ENCODE assay signal across 9 cellular contexts in the genomic region with DNA sequence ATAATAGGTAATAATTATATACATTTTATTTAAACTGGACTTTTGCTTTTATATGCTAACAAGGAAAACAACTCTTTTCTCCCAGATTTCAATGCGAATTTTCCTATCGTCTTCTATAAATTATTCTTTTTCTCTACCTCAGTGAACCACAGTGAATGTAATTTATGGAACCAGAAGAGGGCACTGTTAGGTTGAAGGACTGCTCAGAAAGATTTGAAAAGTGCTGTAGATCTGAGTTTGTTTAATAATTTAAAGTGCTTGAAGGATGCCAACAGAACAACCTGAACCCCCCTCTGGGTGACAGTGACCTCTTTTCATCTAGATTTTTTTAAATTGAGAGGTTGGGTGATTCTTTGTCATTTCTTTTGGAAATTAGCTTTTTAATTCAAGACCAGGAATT. TPM values are rescaled to one million over a fixed set of nuclear protein-coding genes. Genes with fewer than 3 reads are reported as not detected.
DNase-seq lines count a peak whose midpoint lies in the region; ATAC-seq and TF ChIP-seq lines count a peak whose summit lies in the region.
"Had no signal": no experiment of that assay in that cellular context is flagged by ENCODE, and none has a peak within 500 bp of the region (broad histone marks: within the 10 kb centered on the region; RNA-seq: fewer than 3 reads in every experiment).

No MANE protein-coding gene starts in this region.

- in situ Hi-C loops in G401 (cut with HindIII; ENCODE audit: low sequenced_read_pairs): no loop called here

- H3K4me1 Mint-ChIP-seq in activated T-cell treated with anti-CD3 and anti-CD28 coated beads, Interleukin-2, amount 50 U/mL, for 72 hours (ENCODE audit: low read depth): no peaks in the 10 kb centered on the region
- H3K4me1 Mint-ChIP-seq in activated CD4-positive, alpha-beta memory T cell treated with anti-CD3 and anti-CD28 coated beads, Interleukin-2, amount 10 ng/mL, durations not matched to agents 7 days and 5 days: no peaks in the 10 kb centered on the region

- no peak overlapping the region for H3K4me3 Mint-ChIP-seq in activated T-cell treated with anti-CD3 and anti-CD28 coated beads, Interleukin-2, amount 50 U/mL, for 72 hours
- H3K4me3 Mint-ChIP-seq in activated CD4-positive, alpha-beta memory T cell treated with anti-CD3 and anti-CD28 coated beads, Interleukin-2, amount 10 ng/mL, durations not matched to agents 7 days and 5 days: no peak overlapping the region
- H3K4me3 Mint-ChIP-seq: memory B cell had no signal

- no peaks in the 10 kb centered on the region for H3K4me1 ChIP-seq in adrenal gland (replicated peaks in 1 of 2)

- TF ChIP-seq POLR2A in adrenal gland (IDR thresholded peaks at IDR 0.05) (no peak), GM18505 (IDR thresholded peaks at IDR 0.05; ENCODE audit: borderline replicate concordance, extremely low read depth, insufficient read depth, insufficient read length) (no peak)

- H3K36me3 ChIP-seq in adrenal gland (replicated peaks in 1 of 2): peaks cover 0 to 27% of the 10 kb centered on the region in 2 donors

- DNase-seq in G401 (ENCODE audit: low spot score): peak; percentile 13
- DNase-seq in NCI-H1105 treated with DMSO at 0.1 percent for 48 hours (lab: John Stamatoyannopoulos, UW): peak; percentile 42
- no peak for DNase-seq in adrenal gland
- peak; percentile 44 to 50 for DNase-seq in lung microvascular endothelial cell (ENCODE audit: low read depth in 2 of 2)
- DNase-seq in central memory CD4-positive, alpha-beta T cell: no peak
- DNase-seq in activated T-cell treated with anti-CD3 and anti-CD28 coated beads, Interleukin-2, amount 50 U/mL, for 72 hours: no peak
- no peak for DNase-seq in activated CD4-positive, alpha-beta memory T cell treated with anti-CD3 and anti-CD28 coated beads, Interleukin-2, amount 10 ng/mL, durations not matched to agents 7 days and 5 days

- 20 to 40% (median 34%) methylated on average over 2 of the region's 2 CpGs for WGBS in adrenal gland, 4 donors

- peak in 5 of 6 experiments; percentile 20 to 49 (median 36) for TF ChIP-seq CTCF in adrenal gland (IDR thresholded peaks at IDR 0.05)

- H3K9me3 ChIP-seq in adrenal gland (replicated peaks in 1 of 3): no peaks in the 10 kb centered on the region

- no peaks in the 10 kb centered on the region for H3K36me3 Mint-ChIP-seq in activated T-cell treated with anti-CD3 and anti-CD28 coated beads, Interleukin-2, amount 50 U/mL, for 72 hours (ENCODE audit: insufficient read depth in 2 of 2)
- no peaks in the 10 kb centered on the region for H3K36me3 Mint-ChIP-seq in activated CD4-positive, alpha-beta memory T cell treated with anti-CD3 and anti-CD28 coated beads, Interleukin-2, amount 10 ng/mL, durations not matched to agents 7 days and 5 days (ENCODE audit: low read depth)
- H3K36me3 Mint-ChIP-seq: memory B cell had no signal

- H3K27ac ChIP-seq in adrenal gland: no peak overlapping the region

- CTCF ChIA-PET in activated CD4-positive, alpha-beta memory T cell treated with anti-CD3 and anti-CD28 coated beads, Interleukin-2, amount 10 ng/mL, durations not matched to agents 7 days and 5 days (lab: Charles Lee): interaction anchor here (0.6 to 1.3 kb wide), 3 partner anchors 10 to 412 kb away, joined by 3 to 4 read pairs (median 3); no protein-coding TSS in a partner anchor

- H3K4me3 ChIP-seq in adrenal gland: no peak overlapping the region

- H3K27me3 Mint-ChIP-seq in activated T-cell treated with anti-CD3 and anti-CD28 coated beads, Interleukin-2, amount 50 U/mL, for 72 hours (ENCODE audit: low read depth): no peaks in the 10 kb centered on the region
- peaks cover 3% of the 10 kb centered on the region for H3K27me3 Mint-ChIP-seq in activated CD4-positive, alpha-beta memory T cell treated with anti-CD3 and anti-CD28 coated beads, Interleukin-2, amount 10 ng/mL, durations not matched to agents 7 days and 5 days

- ATAC-seq in GM18505 (IDR thresholded peaks at IDR 0.05; ENCODE audit: unreplicated experiment): no peak
- no peak for ATAC-seq in activated T-cell treated with anti-CD3 and anti-CD28 coated beads, Interleukin-2, amount 50 U/mL, for 72 hours (replicated peaks in 1 of 2)

- H3K9me3 Mint-ChIP-seq in activated T-cell treated with anti-CD3 and anti-CD28 coated beads, Interleukin-2, amount 50 U/mL, for 72 hours: no peaks in the 10 kb centered on the region
- H3K9me3 Mint-ChIP-seq in activated CD4-positive, alpha-beta memory T cell treated with anti-CD3 and anti-CD28 coated beads, Interleukin-2, amount 10 ng/mL, durations not matched to agents 7 days and 5 days: no peaks in the 10 kb centered on the region
- H3K9me3 Mint-ChIP-seq: memory B cell had no signal

- no peaks in the 10 kb centered on the region for H3K27me3 ChIP-seq in adrenal gland

- H3K27ac Mint-ChIP-seq in activated T-cell treated with anti-CD3 and anti-CD28 coated beads, Interleukin-2, amount 50 U/mL, for 72 hours: no peak overlapping the region
- no peak overlapping the region for H3K27ac Mint-ChIP-seq in activated CD4-positive, alpha-beta memory T cell treated with anti-CD3 and anti-CD28 coated beads, Interleukin-2, amount 10 ng/mL, durations not matched to agents 7 days and 5 days
- H3K27ac Mint-ChIP-seq: memory B cell had no signal

- POLR2A ChIA-PET in activated CD4-positive, alpha-beta memory T cell treated with anti-CD3 and anti-CD28 coated beads, Interleukin-2, amount 10 ng/mL, durations not matched to agents 7 days and 5 days (lab: Charles Lee): no interaction called here

- intact Hi-C loops in adrenal gland (cut with DNase I): loop anchor here (5.0 kb wide), 1 partner anchor 194 kb away; no protein-coding TSS in a partner anchor

RNA-seq across cellular contexts. Expression of a gene that starts 54.9 kb away (rescaled TPM):
- total RNA-seq in G401 (2014; rRNA removed; shearing (Covaris generic)): not detected in 2 replicates
- total RNA-seq in adrenal gland: 10 to 100 TPM in 1 of 8 donors, 1 to 10 TPM in 2, under 1 TPM in 2, not detected in 3; 0.29 to 10.3 (median 4.6) TPM
- 1 to 10 TPM; 3.3 to 6.8 (median 6.4) TPM for polyA plus RNA-seq in adrenal gland
- total RNA-seq in lung microvascular endothelial cell: not detected in 2 replicates
- total RNA-seq in activated T-cell treated with anti-CD3 and anti-CD28 coated beads, Interleukin-2, amount 50 U/mL, for 72 hours: not detected
- not detected for total RNA-seq in activated CD4-positive, alpha-beta memory T cell treated with anti-CD3 and anti-CD28 coated beads, Interleukin-2, amount 10 ng/mL, durations not matched to agents 7 days and 5 days

Comparison
In these comparisons a context has a peak if more than half of its experiments do, and no peak if none do; other contexts are left out.
1. DNase-seq: peak in G401 (single experiment), NCI-H1105 treated with DMSO at 0.1 percent for 48 hours (single experiment) and lung microvascular endothelial cell (2 of 2); none in adrenal gland (0 of 7), central memory CD4-positive, alpha-beta T cell (single experiment), activated T-cell treated with anti-CD3 and anti-CD28 coated beads, Interleukin-2, amount 50 U/mL, for 72 hours (0 of 2) and activated CD4-positive, alpha-beta memory T cell treated with anti-CD3 and anti-CD28 coated beads, Interleukin-2, amount 10 ng/mL, durations not matched to agents 7 days and 5 days (single experiment).